In the genomic region with DNA sequence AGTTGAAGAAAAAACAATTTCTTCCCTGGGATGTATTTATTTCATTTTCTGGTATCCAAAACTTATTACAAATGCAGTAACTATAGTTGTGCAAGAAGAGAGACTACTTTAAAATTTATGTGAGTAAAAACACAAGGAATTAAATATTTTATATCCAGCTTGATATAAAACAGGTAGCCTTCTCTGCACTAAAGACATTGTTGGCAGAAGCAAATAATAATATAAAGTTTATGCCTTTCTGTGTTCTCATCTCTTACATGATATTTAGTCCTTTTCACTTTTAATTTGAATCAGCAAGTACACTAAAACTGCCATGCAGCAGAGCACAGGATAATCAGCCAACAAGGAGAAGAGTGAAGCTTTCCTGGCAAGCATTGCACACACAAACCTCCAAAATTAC, we compare ENCODE assay signal across 31 cellular contexts.
"Had no signal": no experiment of that assay in that cellular context is flagged by ENCODE, and none has a peak within 500 bp of the region (broad histone marks: within the 10 kb centered on the region; RNA-seq: fewer than 3 reads in every experiment).

No MANE protein-coding gene starts in this region.

- H3K9ac ChIP-seq: SK-N-SH had no signal

- H3K36me3 ChIP-seq: ascending aorta, Peyer's patch, SJSA1 had no signal

- DNase-seq: activated CD4-positive, alpha-beta memory T cell treated with anti-CD3 and anti-CD28 coated beads, Interleukin-2, amount 10 ng/mL, durations not matched to agents 7 days and 5 days; activated CD4-positive, alpha-beta T cell treated with anti-CD3 and anti-CD28 coated beads for 4 hours; activated CD8-positive, alpha-beta memory T cell treated with anti-CD3 and anti-CD28 coated beads for 24 hours; activated CD8-positive, alpha-beta memory T cell treated with anti-CD3 and anti-CD28 coated beads, Interleukin-2, amount 10 ng/mL, durations not matched to agents 7 days and 5 days; activated CD8-positive, alpha-beta memory T cell treated with anti-CD3 and anti-CD28 coated beads, Interleukin-2, amount 50 U/mL, for 48 hours; activated effector memory CD4-positive, alpha-beta T cell treated with Interleukin-2 at 50 U/mL for 16 hours; activated naive CD4-positive, alpha-beta T cell treated with anti-CD3 and anti-CD28 coated beads, Interleukin-2, amount 50 U/mL, for 16 hours; activated naive CD8-positive, alpha-beta T cell treated with anti-CD3 and anti-CD28 coated beads for 36 hours; activated T-cell treated with anti-CD3 and anti-CD28 coated beads, Interleukin-2, amount 50 U/mL, for 48 hours; amygdala; KG1; MV-4-11; NCI-H1092 treated with DMSO at 0.1 percent for 48 hours; NCI-H1417; NCI-H146; NCI-H187; NCI-H2029 treated with DMSO at 0.1 percent for 48 hours; NCI-H2107; NCI-H2171; NCI-H510A; NCI-H526 treated with DMSO at 0.1 percent for 48 hours; NCI-H774; NK-92 treated with Interleukin-12 subunit alpha and Interleukin-12 subunit beta, amount 100 ng/mL, for 24 hours; PC-3; Peyer's patch; SHP77 treated with DMSO at 0.1 percent for 48 hours; SK-N-SH had no signal

- H3K4me1 ChIP-seq: ascending aorta, Peyer's patch, SJSA1 had no signal

- ATAC-seq: activated CD4-positive, CD25-positive, alpha-beta regulatory T cell treated with anti-CD3 and anti-CD28 coated beads, Interleukin-2, amount 50 U/mL, for 24 hours; activated CD8-positive, alpha-beta memory T cell treated with anti-CD3 and anti-CD28 coated beads, Interleukin-2, amount 10 ng/mL, durations not matched to agents 7 days and 5 days; PC-3; WTC11 had no signal

- H3K9me3 ChIP-seq: ascending aorta, Peyer's patch, SJSA1, SK-N-SH had no signal

- H3K27me3 ChIP-seq: ascending aorta, Peyer's patch had no signal

- H3K27ac ChIP-seq: ascending aorta, Peyer's patch, SJSA1 had no signal

- H3K4me2 ChIP-seq: SK-N-SH had no signal

- H3K4me3 ChIP-seq: ascending aorta, Peyer's patch, SJSA1 had no signal
